In genomic region chr5:110371725-110372041, GRCh38 we compare ENCODE assay signal across 11 cellular contexts.
DNase-seq lines count a peak whose midpoint lies in the region; ATAC-seq and TF ChIP-seq lines count a peak whose summit lies in the region.
"Had no signal": no experiment of that assay in that cellular context is flagged by ENCODE, and none has a peak within 500 bp of the region (broad histone marks: within the 10 kb centered on the region; RNA-seq: fewer than 3 reads in every experiment).

No MANE protein-coding gene starts in this region.

- H3K79me1 ChIP-seq in IMR-90 (ENCODE audit: low read depth in 1 of 2, low read length in 2 of 2), result no peaks in the 10 kb centered on the region

- H4K8ac ChIP-seq in IMR-90 (ENCODE audit: low read depth in 2 of 2, low read length in 2 of 2), result no peak overlapping the region

- H2BK120ac ChIP-seq in IMR-90 (ENCODE audit: low read depth, low read length), result peak overlapping the region; percentile 61; the same call in 1 of the 2 replicates

- 0 out of 2 replicates have a peak overlapping the region, but pooled peaks have one; percentile 14 for H2BK20ac ChIP-seq in IMR-90 (ENCODE audit: low read depth, low read length)

- no peak for TF ChIP-seq RAD21 in IMR-90 (IDR thresholded peaks at IDR 0.05; ENCODE audit: low read length)

- H3K36me3 ChIP-seq in IMR-90 (ENCODE audit: control insufficient read depth, insufficient read depth, low read length), result no peaks in the 10 kb centered on the region
- H3K36me3 ChIP-seq: ovary had no signal

- no peak for TF ChIP-seq CTCF in IMR-90 (conservative IDR thresholded peaks at IDR 0.05; ENCODE audit: low read depth, low read length)

- no peaks in the 10 kb centered on the region for H3K27me3 Mint-ChIP-seq in stimulated activated memory B cell treated with anti-CD40 and anti-IgM and Interleukin-4, amounts not matched to agents 10 μg/mL and 1 μg/mL and 100 μg/mL, for 72 hours
- no peaks in the 10 kb centered on the region for H3K27me3 Mint-ChIP-seq in activated T-helper 2 cell treated with anti-CD3 and anti-CD28 coated beads, Interferon-gamma antibody, Interleukin-2, Interleukin-4, amounts not matched to agents 10 μg/mL and 5 μg/mL and 100 μg/mL, durations not matched to agents 14 hours and 24 hours and 36 hours (ENCODE audit: low read depth)
- H3K27me3 Mint-ChIP-seq: activated T-helper 17 cell treated with anti-CD3 and anti-CD28 coated beads, Interleukin-2, amount 50 U/mL, for 72 hours had no signal

- ATAC-seq in GM19324 (IDR thresholded peaks at IDR 0.05; ENCODE audit: low FRiP score, unreplicated experiment), result peak; percentile 84
- ATAC-seq in HG02840 (IDR thresholded peaks at IDR 0.05; ENCODE audit: low FRiP score, unreplicated experiment), result peak; percentile 49
- ATAC-seq in IMR-90 (ENCODE audit: low read depth), result no peak
- peak; percentile 88 for ATAC-seq in stimulated activated memory B cell treated with anti-CD40 and anti-IgM and Interleukin-4, amounts not matched to agents 10 μg/mL and 1 μg/mL and 100 μg/mL, for 72 hours
- ATAC-seq: activated T-helper 17 cell treated with anti-CD3 and anti-CD28 coated beads, Interleukin-2, amount 50 U/mL, for 72 hours had no signal

- H4K20me1 ChIP-seq in IMR-90 (ENCODE audit: insufficient read depth, low read length), result no peaks in the 10 kb centered on the region

- H3K23ac ChIP-seq in IMR-90 (ENCODE audit: low read depth, low read length), result no peak overlapping the region

- H2AK9ac ChIP-seq in IMR-90 (replicated peaks; ENCODE audit: low read depth, low read length, poor library complexity), result no peak overlapping the region

- WGBS in IMR-90 (ENCODE audit: extremely low coverage in 2 of 2, insufficient read length in 1 of 2), 2 experiments, result no CpG with 5 or more reads among the region's 3 CpGs

- no peaks in the 10 kb centered on the region for H3K36me3 Mint-ChIP-seq in stimulated activated memory B cell treated with anti-CD40 and anti-IgM and Interleukin-4, amounts not matched to agents 10 μg/mL and 1 μg/mL and 100 μg/mL, for 72 hours
- H3K36me3 Mint-ChIP-seq in activated T-helper 2 cell treated with anti-CD3 and anti-CD28 coated beads, Interferon-gamma antibody, Interleukin-2, Interleukin-4, amounts not matched to agents 10 μg/mL and 5 μg/mL and 100 μg/mL, durations not matched to agents 14 hours and 24 hours and 36 hours (ENCODE audit: low read depth), result no peaks in the 10 kb centered on the region

- peaks cover 18% of the 10 kb centered on the region for H3K4me1 Mint-ChIP-seq in stimulated activated memory B cell treated with anti-CD40 and anti-IgM and Interleukin-4, amounts not matched to agents 10 μg/mL and 1 μg/mL and 100 μg/mL, for 72 hours
- no peaks in the 10 kb centered on the region for H3K4me1 Mint-ChIP-seq in activated T-helper 2 cell treated with anti-CD3 and anti-CD28 coated beads, Interferon-gamma antibody, Interleukin-2, Interleukin-4, amounts not matched to agents 10 μg/mL and 5 μg/mL and 100 μg/mL, durations not matched to agents 14 hours and 24 hours and 36 hours (ENCODE audit: low read depth)
- H3K4me1 Mint-ChIP-seq: activated T-helper 17 cell treated with anti-CD3 and anti-CD28 coated beads, Interleukin-2, amount 50 U/mL, for 72 hours had no signal

- H2BK5ac ChIP-seq in IMR-90 (ENCODE audit: low read depth, low read length, poor library complexity, severe bottlenecking), result no peak overlapping the region

- no peaks in the 10 kb centered on the region for H3K9me3 Mint-ChIP-seq in stimulated activated memory B cell treated with anti-CD40 and anti-IgM and Interleukin-4, amounts not matched to agents 10 μg/mL and 1 μg/mL and 100 μg/mL, for 72 hours
- no peaks in the 10 kb centered on the region for H3K9me3 Mint-ChIP-seq in activated T-helper 2 cell treated with anti-CD3 and anti-CD28 coated beads, Interferon-gamma antibody, Interleukin-2, Interleukin-4, amounts not matched to agents 10 μg/mL and 5 μg/mL and 100 μg/mL, durations not matched to agents 14 hours and 24 hours and 36 hours
- H3K9me3 Mint-ChIP-seq: activated T-helper 17 cell treated with anti-CD3 and anti-CD28 coated beads, Interleukin-2, amount 50 U/mL, for 72 hours had no signal

- TF ChIP-seq POLR2A in IMR-90 (IDR thresholded peaks at IDR 0.05; ENCODE audit: low read depth, low read length), result no peak

- intact Hi-C loops in IMR-90 (cut with micrococcal nuclease), result loop anchor here (5.0 kb wide), 1 partner anchor 434 kb away; no protein-coding TSS in a partner anchor
- intact Hi-C loops in activated T-helper 2 cell treated with anti-CD3 and anti-CD28 coated beads, Interferon-gamma antibody, Interleukin-2, Interleukin-4, amounts not matched to agents 10 μg/mL and 5 μg/mL and 100 μg/mL, durations not matched to agents 14 hours and 24 hours and 36 hours (cut with micrococcal nuclease), result no loop called here

- H3K27me3 ChIP-seq in IMR-90 (ENCODE audit: control insufficient read depth, insufficient read depth, low read length), result no peaks in the 10 kb centered on the region
- H3K27me3 ChIP-seq: ovary had no signal

- POLR2A ChIA-PET in IMR-90 (lab: Charles Lee; ENCODE audit: unreplicated experiment), result no interaction called here

- no peaks in the 10 kb centered on the region for H3K9me3 ChIP-seq in IMR-90 (ENCODE audit: control insufficient read depth, insufficient read depth, low read length)
- H3K9me3 ChIP-seq: ovary had no signal

- H3K4me3 ChIP-seq in IMR-90 (ENCODE audit: insufficient read depth, low read depth, low read length), result no peak overlapping the region
- H3K4me3 ChIP-seq: ovary had no signal

- no TSS peak for BruUV-seq in IMR-90 (replicated peaks; lab: Mats Ljungman, UMichigan)

- 0 out of 2 replicates have a peak overlapping the region, but pooled peaks have one; percentile 4 for H3K14ac ChIP-seq in IMR-90 (replicated peaks; ENCODE audit: low read depth, low read length)

- no peak overlapping the region for H4K5ac ChIP-seq in IMR-90 (ENCODE audit: low read depth, low read length)

- H3K4me3 Mint-ChIP-seq in stimulated activated memory B cell treated with anti-CD40 and anti-IgM and Interleukin-4, amounts not matched to agents 10 μg/mL and 1 μg/mL and 100 μg/mL, for 72 hours, result peak overlapping the region; percentile 54
- H3K4me3 Mint-ChIP-seq in activated T-helper 2 cell treated with anti-CD3 and anti-CD28 coated beads, Interferon-gamma antibody, Interleukin-2, Interleukin-4, amounts not matched to agents 10 μg/mL and 5 μg/mL and 100 μg/mL, durations not matched to agents 14 hours and 24 hours and 36 hours (ENCODE audit: low read depth), result no peak overlapping the region
- H3K4me3 Mint-ChIP-seq: activated T-helper 17 cell treated with anti-CD3 and anti-CD28 coated beads, Interleukin-2, amount 50 U/mL, for 72 hours had no signal

- dilution Hi-C loops in IMR-90 (cut with HindIII; ENCODE audit: low sequenced_read_pairs, unreplicated experiment), result no loop called here

- no peak overlapping the region for H3K4me2 ChIP-seq in IMR-90 (ENCODE audit: low read depth, low read length)

- H3K4me1 ChIP-seq in IMR-90 (ENCODE audit: control insufficient read depth, insufficient read depth, low read length), result no peaks in the 10 kb centered on the region

- no peak overlapping the region for H3K18ac ChIP-seq in IMR-90 (ENCODE audit: low read depth, low read length)

- H2BK15ac ChIP-seq in IMR-90 (ENCODE audit: low read depth, low read length), result no peak overlapping the region

- in situ Hi-C loops in IMR-90 (cut with MboI; ENCODE audit: low sequenced_read_pairs), result no loop called here

- no peak overlapping the region for H3K4ac ChIP-seq in IMR-90 (ENCODE audit: low read depth, low read length)

- no peak overlapping the region for H4K91ac ChIP-seq in IMR-90 (ENCODE audit: insufficient read depth, low read depth, low read length)

- no peak overlapping the region for H3K56ac ChIP-seq in IMR-90 (ENCODE audit: extremely low read depth, insufficient read depth, low read length)

- H3K9ac ChIP-seq in IMR-90 (ENCODE audit: low read depth, low read length), result no peak overlapping the region

- H2AFZ ChIP-seq in IMR-90 (replicated peaks; ENCODE audit: low read length, poor library complexity), result no peak overlapping the region

- DNase-seq in IMR-90 (no peak), kidney glomerular epithelial cell (lab: John Stamatoyannopoulos, UW) (no peak), NCI-H2227 treated with DMSO at 0.1 percent for 48 hours (lab: John Stamatoyannopoulos, UW) (no peak)
- DNase-seq in activated T-helper 2 cell treated with anti-CD3 and anti-CD28 coated beads, Interferon-gamma antibody, Interleukin-2, Interleukin-4, amounts not matched to agents 10 μg/mL and 5 μg/mL and 100 μg/mL, durations not matched to agents 14 hours and 24 hours and 36 hours (ENCODE audit: low spot score), result no peak
- DNase-seq: cortex of kidney, ovary, T1000 had no signal

- peak overlapping the region; percentile 87 for H3K27ac Mint-ChIP-seq in stimulated activated memory B cell treated with anti-CD40 and anti-IgM and Interleukin-4, amounts not matched to agents 10 μg/mL and 1 μg/mL and 100 μg/mL, for 72 hours
- no peak overlapping the region for H3K27ac Mint-ChIP-seq in activated T-helper 2 cell treated with anti-CD3 and anti-CD28 coated beads, Interferon-gamma antibody, Interleukin-2, Interleukin-4, amounts not matched to agents 10 μg/mL and 5 μg/mL and 100 μg/mL, durations not matched to agents 14 hours and 24 hours and 36 hours
- H3K27ac Mint-ChIP-seq: activated T-helper 17 cell treated with anti-CD3 and anti-CD28 coated beads, Interleukin-2, amount 50 U/mL, for 72 hours had no signal

- no peak overlapping the region for H2AK5ac ChIP-seq in IMR-90 (ENCODE audit: low read depth, low read length)

- CTCF ChIA-PET in IMR-90 (lab: Yijun Ruan, JAX), result no interaction called here

- H3K27ac ChIP-seq in IMR-90 (ENCODE audit: insufficient read depth, low read length), result no peak overlapping the region
- H3K27ac ChIP-seq: ovary had no signal

- no peaks in the 10 kb centered on the region for H3K9me1 ChIP-seq in IMR-90 (ENCODE audit: insufficient read depth, low read length)

TF ChIP-seq in IMR-90, 13 proteins besides CTCF, POLR2A, EP300 and RAD21:
- TF ChIP-seq MXI1 (IDR thresholded peaks at IDR 0.05; ENCODE audit: borderline replicate concordance, low read depth, low read length) (no peak), CEBPB (IDR thresholded peaks at IDR 0.05; ENCODE audit: low read depth, low read length) (no peak), FOS (IDR thresholded peaks at IDR 0.05; ENCODE audit: low read depth, low read length) (no peak), MAFK (IDR thresholded peaks at IDR 0.05; ENCODE audit: low read depth, low read length) (no peak), CHD1 (IDR thresholded peaks at IDR 0.05; ENCODE audit: low read depth, low read length) (no peak), RCOR1 (IDR thresholded peaks at IDR 0.05; ENCODE audit: insufficient replicate concordance, low read length) (no peak), NFE2L2 (IDR thresholded peaks at IDR 0.05; ENCODE audit: low read depth, low read length) (no peak), RFX5 (IDR thresholded peaks at IDR 0.05; ENCODE audit: low read depth, low read length) (no peak), MAZ (IDR thresholded peaks at IDR 0.05; ENCODE audit: borderline replicate concordance, low read depth, low read length) (no peak), SMC3 (IDR thresholded peaks at IDR 0.05; ENCODE audit: low read depth, low read length) (no peak)
